ENCODE assay signal across 8 cellular contexts in genomic region chr11:47467372-47467771, GRCh38. TPM values are rescaled to one million over a fixed set of nuclear protein-coding genes. Genes with fewer than 3 reads are reported as not detected.
DNase-seq lines count a peak whose midpoint lies in the region; ATAC-seq and TF ChIP-seq lines count a peak whose summit lies in the region.
"Had no signal": no experiment of that assay in that cellular context is flagged by ENCODE, and none has a peak within 500 bp of the region (broad histone marks: within the 10 kb centered on the region; RNA-seq: fewer than 3 reads in every experiment).

No MANE protein-coding gene starts in this region.

- DNase-seq in Karpas-422 = no peak
- DNase-seq in NCI-H69 (lab: John Stamatoyannopoulos, UW) = peak; percentile 99
- DNase-seq in stimulated activated effector memory CD8-positive, alpha-beta T cell treated with anti-CD3 and anti-CD28 coated beads, Interleukin-12 subunit alpha, Interleukin-12 subunit beta, amount 100 ng/mL, for 72 hours (ENCODE audit: low spot score in 2 of 2) = no peak
- no peak for DNase-seq in Calu3
- DNase-seq in mesendoderm = no peak

- no peak overlapping the region for H3K18ac ChIP-seq in mesendoderm (ENCODE audit: low read length)

- peaks cover 94% of the 10 kb centered on the region for H3K36me3 Mint-ChIP-seq in stimulated activated effector memory CD8-positive, alpha-beta T cell treated with anti-CD3 and anti-CD28 coated beads, Interleukin-12 subunit alpha, Interleukin-12 subunit beta, amount 100 ng/mL, for 72 hours
- H3K36me3 Mint-ChIP-seq in Calu3 (ENCODE audit: insufficient read depth, unreplicated experiment) = peaks cover 49% of the 10 kb centered on the region

- H3K9ac ChIP-seq in Karpas-422 (ENCODE audit: low read length) (no peak overlapping the region), mesendoderm (ENCODE audit: low read length) (no peak overlapping the region)
- H3K9ac ChIP-seq: KMS-11 had no signal

- H3K9me3 ChIP-seq in Karpas-422 (ENCODE audit: low read length) = no peaks in the 10 kb centered on the region
- H3K9me3 ChIP-seq in gastroesophageal sphincter = no peaks in the 10 kb centered on the region

- H3K4me3 ChIP-seq in Karpas-422 (ENCODE audit: low read length) (no peak overlapping the region), gastroesophageal sphincter (no peak overlapping the region), mesendoderm (ENCODE audit: low read length) (no peak overlapping the region)

- no peak overlapping the region for H2BK15ac ChIP-seq in mesendoderm (replicated peaks; ENCODE audit: low read depth)

- H3K4me2 ChIP-seq in Karpas-422 (ENCODE audit: low read depth, low read length, poor library complexity, severe bottlenecking) (no peak overlapping the region), mesendoderm (ENCODE audit: low read length) (no peak overlapping the region)
- H3K4me2 ChIP-seq: KMS-11 had no signal

- peak overlapping the region; percentile 80 for H3K27ac Mint-ChIP-seq in stimulated activated effector memory CD8-positive, alpha-beta T cell treated with anti-CD3 and anti-CD28 coated beads, Interleukin-12 subunit alpha, Interleukin-12 subunit beta, amount 100 ng/mL, for 72 hours
- no peak overlapping the region for H3K27ac Mint-ChIP-seq in Calu3 (ENCODE audit: unreplicated experiment)

- H3K27me3 Mint-ChIP-seq in Calu3 (ENCODE audit: unreplicated experiment) = no peaks in the 10 kb centered on the region

- no peaks in the 10 kb centered on the region for H3K9me2 ChIP-seq in Karpas-422 (replicated peaks; ENCODE audit: insufficient read depth, low read length)

- peak overlapping the region; percentile 32; the same call in 1 of the 2 replicates for H3K27ac ChIP-seq in Karpas-422 (ENCODE audit: low read length)
- H3K27ac ChIP-seq in gastroesophageal sphincter = peak overlapping the region in 3 of 4 donors; percentile 71 to 83 (median 80)
- no peak overlapping the region for H3K27ac ChIP-seq in mesendoderm (ENCODE audit: low read depth, low read length)
- H3K27ac ChIP-seq: KMS-11 had no signal

- 51 to 79% methylated on average over 5 to 6 of the region's 8 CpGs for WGBS in gastroesophageal sphincter (ENCODE audit: low coverage in 1 of 2), 2 donors
- no CpG with 5 or more reads among the region's 8 CpGs for WGBS in mesendoderm (ENCODE audit: extremely low coverage, insufficient coverage, low lambda C conversion rate)

- TF ChIP-seq CTCF in gastroesophageal sphincter (IDR thresholded peaks at IDR 0.05) (no peak), Calu3 (IDR thresholded peaks at IDR 0.05; ENCODE audit: unreplicated experiment) (no peak)

- no peaks in the 10 kb centered on the region for H3K9me3 Mint-ChIP-seq in stimulated activated effector memory CD8-positive, alpha-beta T cell treated with anti-CD3 and anti-CD28 coated beads, Interleukin-12 subunit alpha, Interleukin-12 subunit beta, amount 100 ng/mL, for 72 hours
- no peaks in the 10 kb centered on the region for H3K9me3 Mint-ChIP-seq in Calu3 (ENCODE audit: low read depth, unreplicated experiment)

- no peak overlapping the region for H3K23ac ChIP-seq in mesendoderm (ENCODE audit: low read length)

- H3K4ac ChIP-seq in mesendoderm (ENCODE audit: low read depth, low read length) = no peak overlapping the region

- H2BK5ac ChIP-seq in mesendoderm (ENCODE audit: low read length) = no peak overlapping the region

- TF ChIP-seq EP300 in gastroesophageal sphincter (IDR thresholded peaks at IDR 0.05) = no peak

- no peak overlapping the region for H2BK120ac ChIP-seq in mesendoderm (ENCODE audit: low read depth, low read length)

- H4K5ac ChIP-seq in mesendoderm (ENCODE audit: low read length) = no peak overlapping the region

- H3K36me3 ChIP-seq in Karpas-422 (ENCODE audit: insufficient read depth, low read length) = peaks cover 39% of the 10 kb centered on the region; the same call in 1 of the 2 replicates
- H3K36me3 ChIP-seq in gastroesophageal sphincter = peaks cover 4 to 46% of the 10 kb centered on the region in 2 donors
- peaks cover 18% of the 10 kb centered on the region for H3K36me3 ChIP-seq in mesendoderm (ENCODE audit: control insufficient read depth, insufficient read depth, low read length)

- no TSS peak for BruUV-seq in Calu3 (replicated peaks; lab: Mats Ljungman, UMichigan)

- no peak for TF ChIP-seq POLR2A in gastroesophageal sphincter (IDR thresholded peaks at IDR 0.05)

- peaks cover 34% of the 10 kb centered on the region for H3K4me1 Mint-ChIP-seq in stimulated activated effector memory CD8-positive, alpha-beta T cell treated with anti-CD3 and anti-CD28 coated beads, Interleukin-12 subunit alpha, Interleukin-12 subunit beta, amount 100 ng/mL, for 72 hours
- H3K4me1 Mint-ChIP-seq in Calu3 (ENCODE audit: low read depth, unreplicated experiment) = no peaks in the 10 kb centered on the region

- no peak overlapping the region for H3K56ac ChIP-seq in mesendoderm (ENCODE audit: low read length)

- H3K27me3 ChIP-seq in Karpas-422 (ENCODE audit: low read length) (no peaks in the 10 kb centered on the region), gastroesophageal sphincter (no peaks in the 10 kb centered on the region), mesendoderm (ENCODE audit: insufficient read depth, low read length, poor library complexity) (no peaks in the 10 kb centered on the region)

- H3K79me2 ChIP-seq in Karpas-422 (ENCODE audit: low read length) (peaks cover 75% of the 10 kb centered on the region), mesendoderm (ENCODE audit: control insufficient read depth, insufficient read depth, low read length) (peaks cover 11% of the 10 kb centered on the region)

- no peaks in the 10 kb centered on the region; the same call in none of the 2 replicates for H4K20me1 ChIP-seq in Karpas-422 (ENCODE audit: insufficient read depth, low read depth, low read length)

- H3K4me1 ChIP-seq in Karpas-422 (ENCODE audit: low read length) = peaks cover 57% of the 10 kb centered on the region
- H3K4me1 ChIP-seq in gastroesophageal sphincter = peaks cover 12 to 75% (median 31%) of the 10 kb centered on the region in 3 donors
- H3K4me1 ChIP-seq in mesendoderm (ENCODE audit: control insufficient read depth, low read depth, low read length) = no peaks in the 10 kb centered on the region

- ATAC-seq in gastroesophageal sphincter (no peak), HG03097 (IDR thresholded peaks at IDR 0.05; ENCODE audit: low FRiP score, unreplicated experiment) (no peak)
- no peak for ATAC-seq in stimulated activated effector memory CD8-positive, alpha-beta T cell treated with anti-CD3 and anti-CD28 coated beads, Interleukin-12 subunit alpha, Interleukin-12 subunit beta, amount 100 ng/mL, for 72 hours

- no peak overlapping the region for H3K4me3 Mint-ChIP-seq in stimulated activated effector memory CD8-positive, alpha-beta T cell treated with anti-CD3 and anti-CD28 coated beads, Interleukin-12 subunit alpha, Interleukin-12 subunit beta, amount 100 ng/mL, for 72 hours
- H3K4me3 Mint-ChIP-seq in Calu3 (ENCODE audit: low read depth, unreplicated experiment) = no peak overlapping the region

- H4K8ac ChIP-seq in mesendoderm (ENCODE audit: low read depth, low read length) = no peak overlapping the region

- no peak overlapping the region for H2AFZ ChIP-seq in Karpas-422 (ENCODE audit: low read length)

- intact Hi-C loops in Calu3 (cut with micrococcal nuclease; ENCODE audit: unreplicated experiment) = no loop called here

- H3K79me1 ChIP-seq in mesendoderm (ENCODE audit: low read length) = peaks cover 31% of the 10 kb centered on the region

- CTCF ChIA-PET in Calu3 (lab: Charles Lee) = no interaction called here

- no peak overlapping the region for H2AK5ac ChIP-seq in mesendoderm (ENCODE audit: low read length)

RNA-seq across cellular contexts. Expression of gene RAPSN, which starts 18.4 kb away (rescaled TPM):
- 0.52 and 4.5 TPM in 2 replicates for total RNA-seq in Karpas-422 (2014; rRNA removed; shearing (Covaris generic); ENCODE audit: low replicate concordance)
- total RNA-seq in gastroesophageal sphincter (under 1 TPM in 2 of 4 donors, not detected in 2; 0.23 to 0.27 TPM), Calu3 (2022) (1.8 and 3.6 TPM in 2 replicates)
- 0.14 TPM for polyA plus RNA-seq in mesendoderm (2013, experiment 1 of 2)
- 0.28 TPM for polyA plus RNA-seq in mesendoderm (2013, experiment 2 of 2)

RNA-seq across cellular contexts. Expression of gene PSMC3, which starts 41.1 kb away (rescaled TPM):
- total RNA-seq in Karpas-422 (2014; rRNA removed; shearing (Covaris generic); ENCODE audit: low replicate concordance) = 40.6 and 119 TPM in 2 replicates
- total RNA-seq in gastroesophageal sphincter (100 to 1,000 TPM; 169 to 194 (median 179) TPM), Calu3 (2022) (154 and 173 TPM in 2 replicates)
- polyA plus RNA-seq in mesendoderm (2013, experiment 1 of 2) = 136 TPM
- 143 TPM for polyA plus RNA-seq in mesendoderm (2013, experiment 2 of 2)

RNA-seq across cellular contexts. Expression of gene SLC39A13, which starts 59.0 kb away (rescaled TPM):
- total RNA-seq in Karpas-422 (2014; rRNA removed; shearing (Covaris generic); ENCODE audit: low replicate concordance) = 24.9 and 32.8 TPM in 2 replicates
- total RNA-seq in gastroesophageal sphincter (100 to 1,000 TPM in 1 of 4 donors, 10 to 100 TPM in 3; 68.8 to 218 (median 78.9) TPM), Calu3 (2022) (23.8 and 24.3 TPM in 2 replicates)
- 10.9 TPM for polyA plus RNA-seq in mesendoderm (2013, experiment 1 of 2)
- 11.3 TPM for polyA plus RNA-seq in mesendoderm (2013, experiment 2 of 2)
